ENCODE assay signal across 11 cellular contexts in the genomic region with DNA sequence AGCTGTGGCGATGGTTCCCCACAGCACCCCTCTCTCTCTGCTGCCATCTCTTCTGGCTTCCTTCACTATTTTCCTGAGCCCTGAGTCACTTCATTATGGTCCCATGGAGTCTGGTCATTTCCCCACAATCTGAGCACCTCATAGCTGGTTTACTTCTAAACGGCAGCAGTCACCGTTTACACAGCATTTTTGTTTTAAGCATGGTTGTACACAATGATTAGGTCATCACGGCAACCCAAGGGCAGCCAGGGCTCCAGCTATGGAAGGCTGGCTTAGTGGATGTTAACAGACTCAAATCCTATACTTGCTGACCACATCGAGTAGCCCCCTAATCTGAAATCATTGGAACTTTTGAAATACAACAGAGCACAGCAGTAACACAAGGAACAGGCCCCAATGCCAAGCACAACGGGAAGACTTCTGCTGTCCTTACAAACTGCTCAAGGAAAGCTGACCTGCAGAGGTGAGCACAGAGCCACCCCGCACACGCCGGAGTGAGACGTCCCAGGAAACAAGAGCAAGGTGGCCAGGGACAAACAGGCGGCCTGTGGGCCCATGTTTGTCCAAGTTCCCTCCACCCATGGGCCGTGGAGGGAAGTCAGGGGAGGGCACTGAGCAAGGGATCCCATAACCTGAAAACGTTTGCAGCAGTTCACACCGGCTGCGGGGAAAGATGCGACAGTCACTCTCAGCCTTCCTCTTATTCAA. TPM values are rescaled to one million over a fixed set of nuclear protein-coding genes. Genes with fewer than 3 reads are reported as not detected.
DNase-seq lines count a peak whose midpoint lies in the region; ATAC-seq, FAIRE-seq and TF ChIP-seq lines count a peak whose summit lies in the region.
"Had no signal": no experiment of that assay in that cellular context is flagged by ENCODE, and none has a peak within 500 bp of the region (broad histone marks: within the 10 kb centered on the region; RNA-seq: fewer than 3 reads in every experiment).

No MANE protein-coding gene starts in this region.

- H3K4me2 ChIP-seq in astrocyte (ENCODE audit: low read length) (peak overlapping the region; percentile 64), hepatocyte (no peak overlapping the region)

- H2AFZ ChIP-seq in astrocyte (ENCODE audit: low read depth, low read length) (no peak overlapping the region), hepatocyte (no peak overlapping the region)

- H3K4me1 ChIP-seq in astrocyte (ENCODE audit: insufficient read depth, low read length) (peaks cover 43% of the 10 kb centered on the region), hepatocyte (ENCODE audit: insufficient read depth) (peaks cover 5% of the 10 kb centered on the region)

- POLR2A ChIA-PET in T-cell (lab: Charles Lee), result no interaction called here

- H3K27ac Mint-ChIP-seq in astrocyte (ENCODE audit: unreplicated experiment), result peak overlapping the region; percentile 63
- H3K27ac Mint-ChIP-seq in T-cell, result no peak overlapping the region
- H3K27ac Mint-ChIP-seq: activated naive CD8-positive, alpha-beta T cell treated with anti-CD3 and anti-CD28 coated beads, Interleukin-2, amount 10 ng/mL, durations not matched to agents 7 days and 5 days; T-helper 1 cell treated with Interleukin-12 subunit alpha and Interleukin-12 subunit beta and Interleukin-4 antibody, amounts not matched to agents 30 μg/mL and 1 μg/mL, for 36 hours had no signal

- H3K27ac ChIP-seq in astrocyte (ENCODE audit: low read depth, low read length) (peak overlapping the region; percentile 37), hepatocyte (peak overlapping the region; percentile 3), substantia nigra (ENCODE audit: low read depth, low read length, poor library complexity, severe bottlenecking) (peak overlapping the region; percentile 62)

- TF ChIP-seq CTCF in astrocyte (IDR thresholded peaks at IDR 0.05; ENCODE audit: insufficient read depth, low read depth, low read length), result no peak
- TF ChIP-seq CTCF in hepatocyte (IDR thresholded peaks at IDR 0.05; ENCODE audit: poor library complexity), result no peak

- H3K27me3 Mint-ChIP-seq in astrocyte (ENCODE audit: low read depth, unreplicated experiment) (no peaks in the 10 kb centered on the region), T-cell (no peaks in the 10 kb centered on the region)
- H3K27me3 Mint-ChIP-seq: activated naive CD8-positive, alpha-beta T cell treated with anti-CD3 and anti-CD28 coated beads, Interleukin-2, amount 10 ng/mL, durations not matched to agents 7 days and 5 days had no signal

- no peak for FAIRE-seq in astrocyte (lab: Jason Lieb, UNC)

- no peak overlapping the region for H3K4me3 ChIP-seq in astrocyte (ENCODE audit: insufficient read depth, low read depth, low read length)
- no peak overlapping the region for H3K4me3 ChIP-seq in hepatocyte

- no peak overlapping the region for H3K4me3 Mint-ChIP-seq in astrocyte (ENCODE audit: unreplicated experiment)
- H3K4me3 Mint-ChIP-seq in T-cell, result no peak overlapping the region
- H3K4me3 Mint-ChIP-seq: activated naive CD8-positive, alpha-beta T cell treated with anti-CD3 and anti-CD28 coated beads, Interleukin-2, amount 10 ng/mL, durations not matched to agents 7 days and 5 days; T-helper 1 cell treated with Interleukin-12 subunit alpha and Interleukin-12 subunit beta and Interleukin-4 antibody, amounts not matched to agents 30 μg/mL and 1 μg/mL, for 36 hours had no signal

- no peaks in the 10 kb centered on the region for H3K27me3 ChIP-seq in astrocyte (ENCODE audit: insufficient read depth, low read length)
- no peaks in the 10 kb centered on the region for H3K27me3 ChIP-seq in hepatocyte

- H3K36me3 Mint-ChIP-seq in astrocyte (ENCODE audit: low read depth, unreplicated experiment) (peaks cover 5% of the 10 kb centered on the region), T-cell (no peaks in the 10 kb centered on the region)

- H3K4me1 Mint-ChIP-seq in astrocyte (ENCODE audit: low read depth, unreplicated experiment) (peaks cover 58% of the 10 kb centered on the region), T-cell (peaks cover 62 to 66% (median 64%) of the 10 kb centered on the region in 3 donors)

- H3K9me3 ChIP-seq in astrocyte (ENCODE audit: insufficient read depth, low read depth, low read length) (no peaks in the 10 kb centered on the region), hepatocyte (ENCODE audit: low read depth) (no peaks in the 10 kb centered on the region)

- H4K20me1 ChIP-seq in astrocyte (ENCODE audit: insufficient read depth, low read length) (peaks cover 98% of the 10 kb centered on the region), hepatocyte (ENCODE audit: insufficient read depth, poor library complexity, severe bottlenecking) (peaks cover 92% of the 10 kb centered on the region)

- no peak for ATAC-seq in T-cell (replicated peaks in 1 of 4)

- H3K9me3 Mint-ChIP-seq in astrocyte (ENCODE audit: unreplicated experiment), result no peaks in the 10 kb centered on the region
- H3K9me3 Mint-ChIP-seq in T-cell, result no peaks in the 10 kb centered on the region
- H3K9me3 Mint-ChIP-seq: activated naive CD8-positive, alpha-beta T cell treated with anti-CD3 and anti-CD28 coated beads, Interleukin-2, amount 10 ng/mL, durations not matched to agents 7 days and 5 days; T-helper 1 cell treated with Interleukin-12 subunit alpha and Interleukin-12 subunit beta and Interleukin-4 antibody, amounts not matched to agents 30 μg/mL and 1 μg/mL, for 36 hours had no signal

- H3K36me3 ChIP-seq in astrocyte (ENCODE audit: insufficient read depth, low read length), result no peaks in the 10 kb centered on the region
- no peaks in the 10 kb centered on the region for H3K36me3 ChIP-seq in hepatocyte (replicated peaks; ENCODE audit: insufficient read depth, low read depth)

- H3K79me2 ChIP-seq in astrocyte (ENCODE audit: insufficient read depth, low read length) (peaks cover 99% of the 10 kb centered on the region), hepatocyte (peaks cover 99% of the 10 kb centered on the region)

- DNase-seq in HCEC 1CT (peak; percentile 55), astrocyte (ENCODE audit: low read depth) (peak; percentile 61), hepatocyte (ENCODE audit: low spot score) (peak; percentile 46), substantia nigra (lab: John Stamatoyannopoulos, UW) (peak in 1 of 49 donors; percentile 50), NCI-H2196 (lab: John Stamatoyannopoulos, UW; ENCODE audit: unreplicated experiment) (no peak), T-cell (no peak)
- no peak for DNase-seq in central memory CD4-positive, alpha-beta T cell
- DNase-seq: activated naive CD8-positive, alpha-beta T cell treated with anti-CD3 and anti-CD28 coated beads, Interleukin-2, amount 10 ng/mL, durations not matched to agents 7 days and 5 days; DND-41; NCI-H1417 treated with DMSO at 0.1 percent for 48 hours had no signal

- 67% methylated on average over 16 of the region's 16 CpGs for WGBS in hepatocyte (ENCODE audit: low lambda C conversion rate, missing lambda C conversion rate)

- CTCF ChIA-PET in T-cell (lab: Charles Lee), result no interaction called here

- H3K9ac ChIP-seq in astrocyte (ENCODE audit: low read length), result peak overlapping the region; percentile 33

- H3K9me2 ChIP-seq in hepatocyte (replicated peaks; ENCODE audit: insufficient read depth), result no peaks in the 10 kb centered on the region

RNA-seq across cellular contexts. Expression of gene CAMSAP1, which starts 22.9 kb away (rescaled TPM):
- total RNA-seq in astrocyte, result 27.3 and 34.8 TPM in 2 replicates
- total RNA-seq in hepatocyte, result 15.6 and 18.2 TPM in 2 replicates
- 5.0 and 7.7 TPM in 2 replicates for polyA plus RNA-seq in hepatocyte
- 10 to 100 TPM; 25.6 to 38.7 (median 35.6) TPM for total RNA-seq in T-cell

Comparison
In these comparisons a context has a peak if more than half of its experiments do, and no peak if none do; other contexts are left out.
1. DNase-seq: peak in HCEC 1CT (single experiment), astrocyte (single experiment) and hepatocyte (single experiment); none in central memory CD4-positive, alpha-beta T cell (single experiment), NCI-H2196 (single experiment) and T-cell (0 of 34).
2. H3K27ac ChIP-seq: peak in every context shown above with its lines; median percentile 62 in substantia nigra; 37 in astrocyte; 3 in hepatocyte.